1 cellular context compared by ENCODE assay signal in the genomic region with DNA sequence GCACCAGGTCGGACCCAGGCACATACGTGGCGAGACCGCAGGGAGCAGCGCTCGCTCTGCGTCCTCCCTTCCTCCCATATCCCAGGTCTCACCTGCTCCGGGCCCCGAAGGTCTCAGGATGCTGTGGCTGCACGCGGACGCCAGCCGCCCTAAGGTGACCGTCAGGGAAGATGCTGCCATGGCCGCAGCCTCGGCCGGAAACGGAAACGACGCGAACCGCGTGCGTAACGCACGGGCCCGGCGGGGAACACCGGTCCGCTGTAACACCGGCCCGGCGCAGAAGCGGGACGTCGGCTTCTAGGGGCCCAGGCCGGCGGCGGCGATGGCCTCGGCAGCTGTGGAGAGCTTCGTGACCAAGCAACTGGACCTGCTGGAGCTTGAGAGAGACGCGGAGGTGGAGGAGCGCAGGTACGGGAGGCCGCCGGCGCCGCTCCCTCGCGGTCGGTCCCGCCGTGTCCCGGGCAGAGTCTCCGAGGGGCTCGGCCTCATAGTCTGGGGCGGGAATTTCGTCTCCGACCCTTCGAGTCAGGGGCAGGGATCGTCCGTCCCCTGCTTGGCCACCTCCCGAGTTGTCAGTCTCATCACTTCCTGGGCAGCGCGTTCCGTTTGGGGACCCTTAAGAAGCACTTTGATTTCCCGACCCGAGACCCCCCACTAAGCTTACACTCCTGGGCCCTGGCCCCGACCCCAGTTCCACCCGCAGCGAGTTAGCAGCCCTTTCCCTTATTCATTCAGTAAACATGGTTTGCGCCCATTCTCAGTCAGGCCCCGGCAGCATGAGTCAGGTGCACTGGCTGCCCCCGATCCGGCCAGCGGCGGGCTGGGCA.
TF ChIP-seq lines count a peak whose summit lies in the region.

A gene (plus strand): TSS at position 261 of the 827 bp plus-strand sequence. CDS start 62 bp downstream, at position 323.
A gene (minus strand): TSS at position 202 of the 827 bp plus-strand sequence. CDS start 22 bp downstream, at position 180.

TF ChIP-seq in HepG2, 621 proteins besides CTCF, POLR2A, EP300 and RAD21 (continued from another document and continues in another):
- TF ChIP-seq, protein P1, sequence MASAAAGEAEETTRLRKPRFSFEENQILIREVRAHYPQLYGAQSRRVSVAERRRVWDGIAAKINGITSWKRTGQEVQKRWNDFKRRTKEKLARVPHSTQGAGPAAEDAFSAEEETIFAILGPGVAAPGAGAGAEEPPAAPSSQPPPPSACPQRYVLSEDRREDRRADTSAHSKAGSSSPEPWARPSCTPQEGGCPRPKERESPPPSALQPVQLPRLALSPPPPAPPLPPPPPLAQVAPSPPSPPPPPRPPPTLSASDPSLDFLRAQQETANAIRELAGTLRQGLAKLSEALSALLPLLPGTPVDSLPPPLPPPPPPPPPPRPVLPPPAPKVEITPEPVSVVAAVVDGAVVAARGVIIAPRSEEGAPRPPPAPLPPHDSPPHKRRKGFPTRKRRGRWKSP (CRISPR knock-in tag; IDR thresholded peaks at IDR 0.05): no peak; the same call in 1 of the 2 replicates
- TF ChIP-seq, protein P2, sequence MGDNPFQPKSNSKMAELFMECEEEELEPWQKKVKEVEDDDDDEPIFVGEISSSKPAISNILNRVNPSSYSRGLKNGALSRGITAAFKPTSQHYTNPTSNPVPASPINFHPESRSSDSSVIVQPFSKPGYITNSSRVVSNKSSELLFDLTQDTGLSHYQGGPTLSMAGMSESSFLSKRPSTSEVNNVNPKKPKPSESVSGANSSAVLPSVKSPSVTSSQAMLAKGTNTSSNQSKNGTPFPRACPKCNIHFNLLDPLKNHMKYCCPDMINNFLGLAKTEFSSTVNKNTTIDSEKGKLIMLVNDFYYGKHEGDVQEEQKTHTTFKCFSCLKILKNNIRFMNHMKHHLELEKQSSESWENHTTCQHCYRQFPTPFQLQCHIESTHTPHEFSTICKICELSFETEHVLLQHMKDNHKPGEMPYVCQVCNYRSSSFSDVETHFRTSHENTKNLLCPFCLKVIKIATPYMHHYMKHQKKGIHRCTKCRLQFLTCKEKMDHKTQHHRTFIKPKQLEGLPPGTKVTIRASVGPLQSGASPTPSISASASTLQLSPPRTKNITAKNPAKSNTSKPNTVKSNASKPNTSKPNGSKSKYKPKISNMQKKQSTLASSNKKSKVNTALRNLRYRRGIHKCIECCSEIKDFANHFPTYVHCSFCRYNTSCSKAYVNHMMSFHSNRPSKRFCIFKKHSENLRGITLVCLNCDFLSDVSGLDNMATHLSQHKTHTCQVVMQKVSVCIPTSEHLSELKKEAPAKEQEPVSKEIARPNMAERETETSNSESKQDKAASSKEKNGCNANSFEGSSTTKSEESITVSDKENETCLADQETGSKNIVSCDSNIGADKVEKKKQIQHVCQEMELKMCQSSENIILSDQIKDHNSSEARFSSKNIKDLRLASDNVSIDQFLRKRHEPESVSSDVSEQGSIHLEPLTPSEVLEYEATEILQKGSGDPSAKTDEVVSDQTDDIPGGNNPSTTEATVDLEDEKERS (CRISPR knock-in tag; IDR thresholded peaks at IDR 0.05): peak; percentile 77; the same call in 1 of the 2 replicates
- peak; percentile 81 to 95; a peak in 3 of 4 replicates for TF ChIP-seq KLF16 (CRISPR knock-in tag; IDR thresholded peaks at IDR 0.05)
- TF ChIP-seq ZNF577 (CRISPR knock-in tag; IDR thresholded peaks at IDR 0.05; ENCODE audit: borderline replicate concordance, low read depth): no peak
- no peak; the same call in 1 of the 2 replicates for TF ChIP-seq SRF (IDR thresholded peaks at IDR 0.05; ENCODE audit: low read depth, low read length)
- no peak for TF ChIP-seq NPAS2 (CRISPR knock-in tag; IDR thresholded peaks at IDR 0.05; ENCODE audit: borderline replicate concordance)
- TF ChIP-seq, protein P3, sequence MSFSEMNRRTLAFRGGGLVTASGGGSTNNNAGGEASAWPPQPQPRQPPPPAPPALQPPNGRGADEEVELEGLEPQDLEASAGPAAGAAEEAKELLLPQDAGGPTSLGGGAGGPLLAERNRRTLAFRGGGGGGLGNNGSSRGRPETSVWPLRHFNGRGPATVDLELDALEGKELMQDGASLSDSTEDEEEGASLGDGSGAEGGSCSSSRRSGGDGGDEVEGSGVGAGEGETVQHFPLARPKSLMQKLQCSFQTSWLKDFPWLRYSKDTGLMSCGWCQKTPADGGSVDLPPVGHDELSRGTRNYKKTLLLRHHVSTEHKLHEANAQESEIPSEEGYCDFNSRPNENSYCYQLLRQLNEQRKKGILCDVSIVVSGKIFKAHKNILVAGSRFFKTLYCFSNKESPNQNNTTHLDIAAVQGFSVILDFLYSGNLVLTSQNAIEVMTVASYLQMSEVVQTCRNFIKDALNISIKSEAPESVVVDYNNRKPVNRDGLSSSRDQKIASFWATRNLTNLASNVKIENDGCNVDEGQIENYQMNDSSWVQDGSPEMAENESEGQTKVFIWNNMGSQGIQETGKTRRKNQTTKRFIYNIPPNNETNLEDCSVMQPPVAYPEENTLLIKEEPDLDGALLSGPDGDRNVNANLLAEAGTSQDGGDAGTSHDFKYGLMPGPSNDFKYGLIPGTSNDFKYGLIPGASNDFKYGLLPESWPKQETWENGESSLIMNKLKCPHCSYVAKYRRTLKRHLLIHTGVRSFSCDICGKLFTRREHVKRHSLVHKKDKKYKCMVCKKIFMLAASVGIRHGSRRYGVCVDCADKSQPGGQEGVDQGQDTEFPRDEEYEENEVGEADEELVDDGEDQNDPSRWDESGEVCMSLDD (CRISPR knock-in tag; IDR thresholded peaks at IDR 0.05; ENCODE audit: borderline replicate concordance): no peak; the same call in 1 of the 2 replicates
- TF ChIP-seq EZH2 (conservative IDR thresholded peaks at IDR 0.05; ENCODE audit: low read depth, low read length): no peak
- TF ChIP-seq, protein P4, sequence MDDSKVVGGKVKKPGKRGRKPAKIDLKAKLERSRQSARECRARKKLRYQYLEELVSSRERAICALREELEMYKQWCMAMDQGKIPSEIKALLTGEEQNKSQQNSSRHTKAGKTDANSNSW (CRISPR knock-in tag; IDR thresholded peaks at IDR 0.05; ENCODE audit: borderline replicate concordance): peak; percentile 45; the same call in 1 of the 2 replicates
- TF ChIP-seq ZNF619 (CRISPR knock-in tag; IDR thresholded peaks at IDR 0.05): no peak; the same call in 1 of the 2 replicates
- no peak for TF ChIP-seq TCF12 (IDR thresholded peaks at IDR 0.05)
- peak; percentile 82; the same call in 1 of the 2 replicates for TF ChIP-seq TCF12 (CRISPR knock-in tag; IDR thresholded peaks at IDR 0.05)
- no peak for TF ChIP-seq NBN (conservative IDR thresholded peaks at IDR 0.05)
- TF ChIP-seq KLF15 (CRISPR knock-in tag; IDR thresholded peaks at IDR 0.05; ENCODE audit: borderline replicate concordance): no peak
- TF ChIP-seq FLYWCH1 (CRISPR knock-in tag; IDR thresholded peaks at IDR 0.05): no peak
- TF ChIP-seq U2AF2 (IDR thresholded peaks at IDR 0.05; ENCODE audit: low read depth, low read length): no peak
- TF ChIP-seq ZFP36L1 (CRISPR knock-in tag; IDR thresholded peaks at IDR 0.05): 0 out of 2 replicates have a peak, but pooled peaks have one; percentile 83
- TF ChIP-seq, protein P5, sequence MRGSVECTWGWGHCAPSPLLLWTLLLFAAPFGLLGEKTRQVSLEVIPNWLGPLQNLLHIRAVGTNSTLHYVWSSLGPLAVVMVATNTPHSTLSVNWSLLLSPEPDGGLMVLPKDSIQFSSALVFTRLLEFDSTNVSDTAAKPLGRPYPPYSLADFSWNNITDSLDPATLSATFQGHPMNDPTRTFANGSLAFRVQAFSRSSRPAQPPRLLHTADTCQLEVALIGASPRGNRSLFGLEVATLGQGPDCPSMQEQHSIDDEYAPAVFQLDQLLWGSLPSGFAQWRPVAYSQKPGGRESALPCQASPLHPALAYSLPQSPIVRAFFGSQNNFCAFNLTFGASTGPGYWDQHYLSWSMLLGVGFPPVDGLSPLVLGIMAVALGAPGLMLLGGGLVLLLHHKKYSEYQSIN (CRISPR knock-in tag; IDR thresholded peaks at IDR 0.05; ENCODE audit: borderline replicate concordance): no peak
- no peak for TF ChIP-seq CCAR2 (optimal IDR thresholded peaks at IDR 0.05; ENCODE audit: low read depth, low read length)
- TF ChIP-seq ZFP1 (CRISPR knock-in tag; IDR thresholded peaks at IDR 0.05): peak; percentile 85
- TF ChIP-seq, protein P6, sequence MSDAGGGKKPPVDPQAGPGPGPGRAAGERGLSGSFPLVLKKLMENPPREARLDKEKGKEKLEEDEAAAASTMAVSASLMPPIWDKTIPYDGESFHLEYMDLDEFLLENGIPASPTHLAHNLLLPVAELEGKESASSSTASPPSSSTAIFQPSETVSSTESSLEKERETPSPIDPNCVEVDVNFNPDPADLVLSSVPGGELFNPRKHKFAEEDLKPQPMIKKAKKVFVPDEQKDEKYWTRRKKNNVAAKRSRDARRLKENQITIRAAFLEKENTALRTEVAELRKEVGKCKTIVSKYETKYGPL (CRISPR knock-in tag; IDR thresholded peaks at IDR 0.05): no peak
- peak; percentile 91 for TF ChIP-seq POLR2AphosphoS5 (IDR thresholded peaks at IDR 0.05; ENCODE audit: low read depth, low read length)
- peak; percentile 98 for TF ChIP-seq PHF8 (CRISPR knock-in tag; IDR thresholded peaks at IDR 0.05)
- TF ChIP-seq ZNF274 (CRISPR knock-in tag; IDR thresholded peaks at IDR 0.05): peak; percentile 68; the same call in 1 of the 2 replicates
- TF ChIP-seq NFE2 (CRISPR knock-in tag; IDR thresholded peaks at IDR 0.05): no peak
- TF ChIP-seq RORA (CRISPR knock-in tag; IDR thresholded peaks at IDR 0.05): no peak
- TF ChIP-seq ZNF776 (CRISPR knock-in tag; IDR thresholded peaks at IDR 0.05): peak; percentile 97
- peak; percentile 85 for TF ChIP-seq ARNT2 (CRISPR knock-in tag; IDR thresholded peaks at IDR 0.05; ENCODE audit: low read depth)
- TF ChIP-seq MIER3 (CRISPR knock-in tag; IDR thresholded peaks at IDR 0.05; ENCODE audit: borderline replicate concordance): peak; percentile 96
- TF ChIP-seq, protein P7, sequence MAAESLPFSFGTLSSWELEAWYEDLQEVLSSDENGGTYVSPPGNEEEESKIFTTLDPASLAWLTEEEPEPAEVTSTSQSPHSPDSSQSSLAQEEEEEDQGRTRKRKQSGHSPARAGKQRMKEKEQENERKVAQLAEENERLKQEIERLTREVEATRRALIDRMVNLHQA (CRISPR knock-in tag; IDR thresholded peaks at IDR 0.05): no peak
- peak; percentile 95; the same call in 1 of the 2 replicates for TF ChIP-seq ZNF468 (CRISPR knock-in tag; IDR thresholded peaks at IDR 0.05)
- peak; percentile 96 for TF ChIP-seq ASH2L (IDR thresholded peaks at IDR 0.05; ENCODE audit: insufficient read length, low read depth, low read length)
- no peak for TF ChIP-seq RCOR2 (CRISPR knock-in tag; IDR thresholded peaks at IDR 0.05)
- 0 out of 2 replicates have a peak, but pooled peaks have one; percentile 18 for TF ChIP-seq ZNF441 (CRISPR knock-in tag; IDR thresholded peaks at IDR 0.05; ENCODE audit: borderline replicate concordance)
- 0 out of 2 replicates have a peak, but pooled peaks have one; percentile 71 for TF ChIP-seq ZNF256 (CRISPR knock-in tag; conservative IDR thresholded peaks at IDR 0.05)
- peak; percentile 72 for TF ChIP-seq ZMYM4 (CRISPR knock-in tag; IDR thresholded peaks at IDR 0.05)
- TF ChIP-seq WIZ (CRISPR knock-in tag; IDR thresholded peaks at IDR 0.05): 0 out of 2 replicates have a peak, but pooled peaks have one; percentile 55
- no peak for TF ChIP-seq BHLHE40 (IDR thresholded peaks at IDR 0.05; ENCODE audit: low read length)
- TF ChIP-seq, protein P8, sequence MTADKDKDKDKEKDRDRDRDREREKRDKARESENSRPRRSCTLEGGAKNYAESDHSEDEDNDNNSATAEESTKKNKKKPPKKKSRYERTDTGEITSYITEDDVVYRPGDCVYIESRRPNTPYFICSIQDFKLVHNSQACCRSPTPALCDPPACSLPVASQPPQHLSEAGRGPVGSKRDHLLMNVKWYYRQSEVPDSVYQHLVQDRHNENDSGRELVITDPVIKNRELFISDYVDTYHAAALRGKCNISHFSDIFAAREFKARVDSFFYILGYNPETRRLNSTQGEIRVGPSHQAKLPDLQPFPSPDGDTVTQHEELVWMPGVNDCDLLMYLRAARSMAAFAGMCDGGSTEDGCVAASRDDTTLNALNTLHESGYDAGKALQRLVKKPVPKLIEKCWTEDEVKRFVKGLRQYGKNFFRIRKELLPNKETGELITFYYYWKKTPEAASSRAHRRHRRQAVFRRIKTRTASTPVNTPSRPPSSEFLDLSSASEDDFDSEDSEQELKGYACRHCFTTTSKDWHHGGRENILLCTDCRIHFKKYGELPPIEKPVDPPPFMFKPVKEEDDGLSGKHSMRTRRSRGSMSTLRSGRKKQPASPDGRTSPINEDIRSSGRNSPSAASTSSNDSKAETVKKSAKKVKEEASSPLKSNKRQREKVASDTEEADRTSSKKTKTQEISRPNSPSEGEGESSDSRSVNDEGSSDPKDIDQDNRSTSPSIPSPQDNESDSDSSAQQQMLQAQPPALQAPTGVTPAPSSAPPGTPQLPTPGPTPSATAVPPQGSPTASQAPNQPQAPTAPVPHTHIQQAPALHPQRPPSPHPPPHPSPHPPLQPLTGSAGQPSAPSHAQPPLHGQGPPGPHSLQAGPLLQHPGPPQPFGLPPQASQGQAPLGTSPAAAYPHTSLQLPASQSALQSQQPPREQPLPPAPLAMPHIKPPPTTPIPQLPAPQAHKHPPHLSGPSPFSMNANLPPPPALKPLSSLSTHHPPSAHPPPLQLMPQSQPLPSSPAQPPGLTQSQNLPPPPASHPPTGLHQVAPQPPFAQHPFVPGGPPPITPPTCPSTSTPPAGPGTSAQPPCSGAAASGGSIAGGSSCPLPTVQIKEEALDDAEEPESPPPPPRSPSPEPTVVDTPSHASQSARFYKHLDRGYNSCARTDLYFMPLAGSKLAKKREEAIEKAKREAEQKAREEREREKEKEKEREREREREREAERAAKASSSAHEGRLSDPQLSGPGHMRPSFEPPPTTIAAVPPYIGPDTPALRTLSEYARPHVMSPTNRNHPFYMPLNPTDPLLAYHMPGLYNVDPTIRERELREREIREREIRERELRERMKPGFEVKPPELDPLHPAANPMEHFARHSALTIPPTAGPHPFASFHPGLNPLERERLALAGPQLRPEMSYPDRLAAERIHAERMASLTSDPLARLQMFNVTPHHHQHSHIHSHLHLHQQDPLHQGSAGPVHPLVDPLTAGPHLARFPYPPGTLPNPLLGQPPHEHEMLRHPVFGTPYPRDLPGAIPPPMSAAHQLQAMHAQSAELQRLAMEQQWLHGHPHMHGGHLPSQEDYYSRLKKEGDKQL (CRISPR knock-in tag; IDR thresholded peaks at IDR 0.05; ENCODE audit: low read depth): 0 out of 2 replicates have a peak, but pooled peaks have one; percentile 38
- peak; percentile 89 for TF ChIP-seq MED1 (CRISPR knock-in tag; IDR thresholded peaks at IDR 0.05)
- TF ChIP-seq, protein P9, sequence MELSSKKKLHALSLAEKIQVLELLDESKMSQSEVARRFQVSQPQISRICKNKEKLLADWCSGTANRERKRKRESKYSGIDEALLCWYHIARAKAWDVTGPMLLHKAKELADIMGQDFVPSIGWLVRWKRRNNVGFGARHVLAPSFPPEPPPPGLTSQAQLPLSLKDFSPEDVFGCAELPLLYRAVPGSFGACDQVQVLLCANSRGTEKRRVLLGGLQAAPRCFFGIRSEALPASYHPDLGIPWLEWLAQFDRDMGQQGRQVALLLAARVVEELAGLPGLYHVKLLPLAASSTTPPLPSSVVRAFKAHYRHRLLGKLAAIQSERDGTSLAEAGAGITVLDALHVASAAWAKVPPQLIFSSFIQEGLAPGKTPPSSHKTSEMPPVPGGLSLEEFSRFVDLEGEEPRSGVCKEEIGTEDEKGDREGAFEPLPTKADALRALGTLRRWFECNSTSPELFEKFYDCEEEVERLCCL (CRISPR knock-in tag; IDR thresholded peaks at IDR 0.05; ENCODE audit: borderline replicate concordance): 0 out of 2 replicates have a peak, but pooled peaks have one; percentile 51
